In genomic region chr12:2638273-2639019, GRCh38 we compare ENCODE assay signal across 20 cellular contexts.
"Had no signal": no experiment of that assay in that cellular context is flagged by ENCODE, and none has a peak within 500 bp of the region (broad histone marks: within the 10 kb centered on the region; RNA-seq: fewer than 3 reads in every experiment).

No MANE protein-coding gene starts in this region.

- H3K9me3 Mint-ChIP-seq: activated B cell treated with CpG ODN at 0.5 μM for 24 hours; activated CD4-positive, alpha-beta memory T cell treated with anti-CD3 and anti-CD28 coated beads, Interleukin-2, amount 10 ng/mL, durations not matched to agents 7 days and 5 days; T-helper 2 cell treated with Interferon-gamma antibody and Interleukin-4, amounts not matched to agents 5 μg/mL and 100 μg/mL, for 36 hours had no signal

- ATAC-seq: activated CD8-positive, alpha-beta memory T cell treated with anti-CD3 and anti-CD28 coated beads, Interleukin-2, amount 10 ng/mL, durations not matched to agents 7 days and 5 days; left lobe of liver had no signal

- H3K4me1 Mint-ChIP-seq: activated B cell treated with CpG ODN at 0.5 μM for 24 hours had no signal

- H3K27ac ChIP-seq: cardiac muscle cell, tibial nerve had no signal

- H3K27me3 ChIP-seq: cardiac muscle cell, tibial nerve had no signal

- H3K36me3 Mint-ChIP-seq: activated CD8-positive, alpha-beta memory T cell treated with anti-CD3 and anti-CD28 coated beads, Interleukin-2, amount 10 ng/mL, durations not matched to agents 7 days and 5 days; activated naive CD8-positive, alpha-beta T cell had no signal

- H3K9me3 ChIP-seq: tibial nerve had no signal

- H3K36me3 ChIP-seq: cardiac muscle cell, tibial nerve had no signal

- H3K27ac Mint-ChIP-seq: activated B cell treated with CpG ODN at 0.5 μM for 24 hours; activated CD4-positive, alpha-beta memory T cell treated with anti-CD3 and anti-CD28 coated beads, Interleukin-2, amount 10 ng/mL, durations not matched to agents 7 days and 5 days; activated CD8-positive, alpha-beta memory T cell treated with anti-CD3 and anti-CD28 coated beads, Interleukin-2, amount 10 ng/mL, durations not matched to agents 7 days and 5 days; activated naive CD8-positive, alpha-beta T cell; nephron progenitor cell; T-helper 2 cell treated with Interferon-gamma antibody and Interleukin-4, amounts not matched to agents 5 μg/mL and 100 μg/mL, for 36 hours had no signal

- H3K4me3 Mint-ChIP-seq: activated B cell treated with CpG ODN at 0.5 μM for 24 hours; activated CD4-positive, alpha-beta memory T cell treated with anti-CD3 and anti-CD28 coated beads, Interleukin-2, amount 10 ng/mL, durations not matched to agents 7 days and 5 days; activated CD8-positive, alpha-beta memory T cell treated with anti-CD3 and anti-CD28 coated beads, Interleukin-2, amount 10 ng/mL, durations not matched to agents 7 days and 5 days; activated naive CD8-positive, alpha-beta T cell; nephron progenitor cell; T-helper 2 cell treated with Interferon-gamma antibody and Interleukin-4, amounts not matched to agents 5 μg/mL and 100 μg/mL, for 36 hours had no signal

- H3K4me3 ChIP-seq: cardiac muscle cell, lung, tibial nerve had no signal

- DNase-seq: activated B cell treated with CpG ODN at 0.5 μM for 24 hours; activated CD4-positive, alpha-beta memory T cell treated with anti-CD3 and anti-CD28 coated beads, Interleukin-2, amount 10 ng/mL, durations not matched to agents 7 days and 5 days; activated CD4-positive, alpha-beta T cell treated with anti-CD3 and anti-CD28 coated beads for 4 hours; activated CD8-positive, alpha-beta memory T cell treated with anti-CD3 and anti-CD28 coated beads, Interleukin-2, amount 10 ng/mL, durations not matched to agents 7 days and 5 days; dermis blood vessel endothelial cell; foreskin melanocyte; glutamatergic neuron; hippocampal formation; nephron progenitor cell; nucleus accumbens; retina; stimulated activated CD4-positive, alpha-beta T cell treated with anti-CD3 and anti-CD28 coated beads, Interleukin-12 subunit alpha, Interleukin-12 subunit beta, amount 100 ng/mL, for 4 hours; stimulated activated CD4-positive, alpha-beta T cell treated with anti-CD3 and anti-CD28 coated beads, Interleukin-1b, Interleukin-23, amount 100 ng/mL, for 48 hours; stimulated activated naive CD4-positive, alpha-beta T cell treated with Interleukin-2 at 50 U/mL for 16 hours had no signal
